In genomic region chr18:58242978-58243377, GRCh38 we compare ENCODE assay signal across 20 cellular contexts.
DNase-seq lines count a peak whose midpoint lies in the region; ATAC-seq and TF ChIP-seq lines count a peak whose summit lies in the region.
"Had no signal": no experiment of that assay in that cellular context is flagged by ENCODE, and none has a peak within 500 bp of the region (broad histone marks: within the 10 kb centered on the region; RNA-seq: fewer than 3 reads in every experiment).

No MANE protein-coding gene starts in this region.

- H3K27me3 Mint-ChIP-seq in progenitor cell of endocrine pancreas, result no peaks in the 10 kb centered on the region
- H3K27me3 Mint-ChIP-seq: CD4-positive, alpha-beta T cell had no signal

- no peaks in the 10 kb centered on the region for H3K9me2 ChIP-seq in GM23248 (ENCODE audit: insufficient read depth)

- peaks cover 0 to 23% (median 6%) of the 10 kb centered on the region in 4 donors for H3K4me1 ChIP-seq in Peyer's patch
- H3K4me1 ChIP-seq in colonic mucosa, result peaks cover 6% of the 10 kb centered on the region
- H3K4me1 ChIP-seq in GM23248 (ENCODE audit: insufficient read depth), result peaks cover 13% of the 10 kb centered on the region
- H3K4me1 ChIP-seq in gastroesophageal sphincter, result peaks cover 0 to 31% (median 7%) of the 10 kb centered on the region in 3 donors
- H3K4me1 ChIP-seq: HAP-1 had no signal

- no peak for TF ChIP-seq EP300 in gastroesophageal sphincter (IDR thresholded peaks at IDR 0.05)

- in situ Hi-C loops in GM23248 (cut with MboI), result no loop called here

- no peaks in the 10 kb centered on the region for H3K79me2 ChIP-seq in GM23248 (ENCODE audit: insufficient read depth)

- peak in 1 of 3 donors; percentile 74 for DNase-seq in Peyer's patch
- no peak for DNase-seq in colonic mucosa
- DNase-seq in left colon, result no peak
- DNase-seq in progenitor cell of endocrine pancreas (ENCODE audit: low spot score, unreplicated experiment), result no peak
- no peak for DNase-seq in GM23248
- no peak for DNase-seq in GOT3 (lab: John Stamatoyannopoulos, UW)
- no peak for DNase-seq in NCI-H748 (lab: John Stamatoyannopoulos, UW; ENCODE audit: unreplicated experiment)
- DNase-seq: CD4-positive, alpha-beta T cell; DMS53; HFFc6; KBM-7; MG63; NCI-H2029; NCI-H446 treated with DMSO at 0.1 percent for 48 hours; NCI-H526; PC-9; SHP77 had no signal

- H3K27ac ChIP-seq in Peyer's patch, result peak overlapping the region in 3 of 4 donors; percentile 36 to 88 (median 72)
- peak overlapping the region; percentile 15 for H3K27ac ChIP-seq in colonic mucosa
- H3K27ac ChIP-seq in GM23248, result no peak overlapping the region
- no peak overlapping the region for H3K27ac ChIP-seq in gastroesophageal sphincter
- H3K27ac ChIP-seq: PC-9, RWPE1 had no signal

- H3K4me3 ChIP-seq in Peyer's patch (no peak overlapping the region), colonic mucosa (no peak overlapping the region), GM23248 (no peak overlapping the region), gastroesophageal sphincter (no peak overlapping the region)
- H3K4me3 ChIP-seq: HAP-1, MG63, PC-9 had no signal

- H3F3A ChIP-seq in GM23248 (ENCODE audit: insufficient read depth), result peaks cover 7% of the 10 kb centered on the region

- TF ChIP-seq POLR2A in Peyer's patch (IDR thresholded peaks at IDR 0.05), result no peak
- no peak for TF ChIP-seq POLR2A in gastroesophageal sphincter (IDR thresholded peaks at IDR 0.05)

- no peaks in the 10 kb centered on the region for H3K9me3 Mint-ChIP-seq in progenitor cell of endocrine pancreas (ENCODE audit: low read depth)
- H3K9me3 Mint-ChIP-seq: CD4-positive, alpha-beta T cell; HFFc6 had no signal

- H3K36me3 Mint-ChIP-seq in progenitor cell of endocrine pancreas (ENCODE audit: insufficient read depth), result peaks cover 5% of the 10 kb centered on the region

- H3K36me3 ChIP-seq in Peyer's patch (no peaks in the 10 kb centered on the region), colonic mucosa (no peaks in the 10 kb centered on the region), GM23248 (ENCODE audit: low read depth) (no peaks in the 10 kb centered on the region), gastroesophageal sphincter (no peaks in the 10 kb centered on the region)
- H3K36me3 ChIP-seq: HAP-1, MG63 had no signal

- peaks cover 12% of the 10 kb centered on the region for H3K4me1 Mint-ChIP-seq in progenitor cell of endocrine pancreas (ENCODE audit: low read depth)

- H3K4me3 Mint-ChIP-seq in progenitor cell of endocrine pancreas (ENCODE audit: low read depth), result no peak overlapping the region
- H3K4me3 Mint-ChIP-seq: CD4-positive, alpha-beta T cell; HFFc6 had no signal

- peak overlapping the region; percentile 2 for H3K27ac Mint-ChIP-seq in progenitor cell of endocrine pancreas
- H3K27ac Mint-ChIP-seq: CD4-positive, alpha-beta T cell; HFFc6 had no signal

- H2AFZ ChIP-seq in GM23248, result no peak overlapping the region
- H2AFZ ChIP-seq: PC-9 had no signal

- ATAC-seq in left colon (peak; percentile 90), gastroesophageal sphincter (no peak)

- H3K9ac ChIP-seq in colonic mucosa (ENCODE audit: low read depth in 2 of 2, low read length in 2 of 2), result peak overlapping the region in 1 of 2 donors; percentile 15
- H3K9ac ChIP-seq in GM23248, result no peak overlapping the region

- H4K20me1 ChIP-seq in GM23248 (ENCODE audit: insufficient read depth), result no peaks in the 10 kb centered on the region

- intact Hi-C loops in colonic mucosa (cut with DNase I), result no loop called here
- intact Hi-C loops in left colon (cut with DNase I, micrococcal nuclease), result no loop called here

- H3K9me3 ChIP-seq in Peyer's patch, result no peaks in the 10 kb centered on the region
- H3K9me3 ChIP-seq in colonic mucosa, result no peaks in the 10 kb centered on the region
- no peaks in the 10 kb centered on the region for H3K9me3 ChIP-seq in GM23248 (ENCODE audit: low read depth)
- H3K9me3 ChIP-seq in gastroesophageal sphincter, result no peaks in the 10 kb centered on the region
- H3K9me3 ChIP-seq: HAP-1, MG63 had no signal

- no peaks in the 10 kb centered on the region for H3K27me3 ChIP-seq in Peyer's patch
- no peaks in the 10 kb centered on the region for H3K27me3 ChIP-seq in colonic mucosa
- H3K27me3 ChIP-seq in GM23248 (replicated peaks; ENCODE audit: insufficient read depth), result no peaks in the 10 kb centered on the region
- H3K27me3 ChIP-seq in gastroesophageal sphincter, result no peaks in the 10 kb centered on the region
- H3K27me3 ChIP-seq: MG63 had no signal

- no peak overlapping the region for H3K4me2 ChIP-seq in GM23248 (ENCODE audit: unreplicated experiment)
- H3K4me2 ChIP-seq: PC-9 had no signal

- WGBS in GM23248 (ENCODE audit: low coverage in 1 of 2, low lambda C conversion rate in 2 of 2, missing lambda C conversion rate in 2 of 2), 2 experiments, result 77 to 79% methylated on average over 5 of the region's 5 CpGs
- WGBS in gastroesophageal sphincter (ENCODE audit: low coverage in 1 of 2), 2 donors, result 84 to 91% methylated on average over 4 to 5 of the region's 5 CpGs

- peak in 2 of 6 experiments; percentile 16 to 31 for TF ChIP-seq CTCF in Peyer's patch (IDR thresholded peaks at IDR 0.05)
- TF ChIP-seq CTCF in colonic mucosa (IDR thresholded peaks at IDR 0.05), result no peak
- no peak for TF ChIP-seq CTCF in progenitor cell of endocrine pancreas (IDR thresholded peaks at IDR 0.05; ENCODE audit: unreplicated experiment)
- TF ChIP-seq CTCF in gastroesophageal sphincter (IDR thresholded peaks at IDR 0.05), result no peak

Comparison
In these comparisons a context has a peak if more than half of its experiments do, and no peak if none do; other contexts are left out.
1. H3K27ac ChIP-seq: peak in Peyer's patch (3 of 4) and colonic mucosa (single experiment); none in GM23248 (single experiment) and gastroesophageal sphincter (0 of 4).